Comparison of ENCODE assay signal across 19 cellular contexts in the genomic region with DNA sequence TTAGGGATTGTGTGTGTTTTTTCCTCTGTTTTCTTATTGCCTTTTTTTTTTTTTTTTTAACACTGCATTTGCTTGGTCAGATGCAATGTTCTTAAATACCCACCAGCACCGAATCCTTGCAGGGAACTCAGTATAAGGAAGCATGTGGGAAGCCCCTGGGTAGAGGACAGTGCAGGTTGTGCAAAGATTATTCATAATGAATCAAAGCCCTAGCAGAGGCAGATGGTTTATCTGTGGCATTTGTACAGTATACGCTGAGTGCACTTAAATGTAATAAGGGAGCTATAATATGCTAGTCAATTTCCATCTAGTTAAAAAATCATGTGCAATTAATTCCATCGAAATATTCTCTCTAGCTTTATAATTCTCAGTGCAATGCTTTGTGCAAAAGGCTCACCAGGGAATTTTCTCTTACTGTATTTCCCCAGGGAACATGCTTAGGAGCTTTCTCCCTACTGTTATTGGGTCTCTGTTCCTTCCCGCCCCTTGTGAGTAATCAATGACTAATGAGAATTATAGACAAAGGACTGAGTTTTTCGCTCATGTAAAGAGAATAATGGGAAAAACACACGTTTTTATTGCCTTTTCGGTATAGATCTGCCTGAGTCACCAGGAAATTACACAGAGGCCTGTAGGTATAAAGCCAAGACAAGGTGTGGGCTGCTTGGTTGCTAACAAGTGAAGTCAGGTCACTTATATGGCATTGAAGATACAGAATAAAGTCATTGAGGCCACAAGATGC.
DNase-seq lines count a peak whose midpoint lies in the region; ATAC-seq and TF ChIP-seq lines count a peak whose summit lies in the region.
"Had no signal": no experiment of that assay in that cellular context is flagged by ENCODE, and none has a peak within 500 bp of the region (broad histone marks: within the 10 kb centered on the region; RNA-seq: fewer than 3 reads in every experiment).

No MANE protein-coding gene starts in this region.

- RAD21 ChIA-PET in HCT116 (lab: Charles Lee; ENCODE audit: low non-redundant PET in 1 of 2, low total read pairs in 2 of 2, uncharacterized antibody in 2 of 2, unreplicated experiment in 2 of 2) = no interaction called here

- no peaks in the 10 kb centered on the region for H4K20me1 ChIP-seq in HCT116 (ENCODE audit: insufficient read depth)

- no TSS peak for BruUV-seq in A673 (replicated peaks; lab: Mats Ljungman, UMichigan)
- BruUV-seq in HCT116 (replicated peaks; lab: Mats Ljungman, UMichigan) = no TSS peak

- no peak overlapping the region for H2AFZ ChIP-seq in HCT116 (ENCODE audit: low read depth, low read length, poor library complexity, severe bottlenecking)

- 77 to 82% methylated on average over 7 of the region's 7 CpGs for WGBS in thyroid gland, 2 donors

- peak; percentile 89 for ATAC-seq in HCT116
- ATAC-seq: activated T-cell treated with anti-CD3 and anti-CD28 coated beads, Interleukin-2, amount 50 U/mL, for 4 hours; sciatic nerve had no signal

- intact Hi-C loops in A673 (cut with micrococcal nuclease; ENCODE audit: unreplicated experiment) = no loop called here
- intact Hi-C loops in HCT116 (cut with micrococcal nuclease) = no loop called here
- intact Hi-C loops in thyroid gland (cut with DNase I) = no loop called here

- CTCF ChIA-PET in A673 (lab: Charles Lee) = no interaction called here
- CTCF ChIA-PET in HCT116 (lab: Charles Lee) = interaction anchor here (1.5 kb wide), 1 partner anchor 56 kb away, joined by 8 read pairs; no protein-coding TSS in a partner anchor

- TF ChIP-seq POLR2A in HCT116 (IDR thresholded peaks at IDR 0.05; ENCODE audit: borderline replicate concordance, extremely low read depth, insufficient read depth, insufficient read length) (no peak), thyroid gland (IDR thresholded peaks at IDR 0.05) (no peak)

- H3K9ac ChIP-seq in HCT116 (ENCODE audit: low read length) = peak overlapping the region; percentile 59

- H3K4me1 ChIP-seq in A673 (ENCODE audit: insufficient read depth, low read length, poor library complexity, severe bottlenecking) = no peaks in the 10 kb centered on the region
- H3K4me1 ChIP-seq in HCT116 (ENCODE audit: control insufficient read depth in 1 of 2, insufficient read depth in 2 of 2, low read length in 2 of 2) = peaks cover 31 to 57% of the 10 kb centered on the region in 2 experiments
- H3K4me1 ChIP-seq in thyroid gland = no peaks in the 10 kb centered on the region
- H3K4me1 ChIP-seq: HAP-1, tibial nerve had no signal

- no peaks in the 10 kb centered on the region for H3K9me3 ChIP-seq in A673 (ENCODE audit: low read depth, low read length, poor library complexity, severe bottlenecking)
- peaks cover 0 to 11% of the 10 kb centered on the region in 2 experiments; a peak in 1 of 4 replicates for H3K9me3 ChIP-seq in HCT116 (ENCODE audit: control insufficient read depth in 1 of 2, insufficient read depth in 1 of 2, low read depth in 1 of 2, low read length in 2 of 2)
- no peaks in the 10 kb centered on the region for H3K9me3 ChIP-seq in thyroid gland
- H3K9me3 ChIP-seq: HAP-1, tibial nerve had no signal

- DNase-seq in A673 (ENCODE audit: low spot score) = peak; percentile 35
- DNase-seq in HCT116 (ENCODE audit: low read depth, low spot score) = peak; percentile 94
- peak; percentile 76 for DNase-seq in RPMI7951 (ENCODE audit: low read depth)
- DNase-seq in fibroblast of the aortic adventitia (ENCODE audit: low read depth) = peak; percentile 73
- DNase-seq in nucleus accumbens (lab: John Stamatoyannopoulos, UW) = no peak
- DNase-seq in stimulated activated CD4-positive, alpha-beta T cell treated with anti-CD3 and anti-CD28 coated beads, Interleukin-1b, Interleukin-23, amount 100 ng/mL, for 48 hours = no peak
- DNase-seq in NCI-H748 (lab: John Stamatoyannopoulos, UW; ENCODE audit: unreplicated experiment) = no peak
- DNase-seq in thyroid gland = no peak
- DNase-seq: activated CD4-positive, alpha-beta T cell treated with anti-CD3 and anti-CD28 coated beads, Interleukin-2, amount 50 U/mL, for 48 hours; activated T-cell treated with anti-CD3 and anti-CD28 coated beads, Interleukin-2, amount 50 U/mL, for 4 hours; GF-D8; glutamatergic neuron; islet precursor cell; NCI-H1092 treated with DMSO at 0.1 percent for 48 hours; NCI-H345; stimulated activated CD4-positive, alpha-beta T cell treated with anti-CD3 and anti-CD28 coated beads, Interleukin-4, amount 100 ng/mL, for 4 hours had no signal

- H3K4me2 ChIP-seq in HCT116 (ENCODE audit: low read length) = peak overlapping the region; percentile 82

- H3K4me3 ChIP-seq in A673 (ENCODE audit: low read depth, low read length, poor library complexity, severe bottlenecking) (no peak overlapping the region), HCT116 (replicated peaks in 1 of 2; ENCODE audit: low read depth in 1 of 2, low read length in 2 of 2) (peak overlapping the region in 1 of 2 experiments; percentile 32; a peak in 2 of 4 replicates), fibroblast of the aortic adventitia (ENCODE audit: low read depth, low read length) (no peak overlapping the region), thyroid gland (replicated peaks in 1 of 3) (no peak overlapping the region)
- H3K4me3 ChIP-seq: HAP-1, tibial nerve had no signal

- H3K36me3 ChIP-seq in A673 (ENCODE audit: insufficient read depth, low read length, poor library complexity, severe bottlenecking) = no peaks in the 10 kb centered on the region
- H3K36me3 ChIP-seq in HCT116 (ENCODE audit: control insufficient read depth in 1 of 2, insufficient read depth in 2 of 2, low read length in 2 of 2) = 0 out of 4 replicates have a peak, but pooled peaks cover 0 to 4% of the 10 kb centered on the region in 2 experiments
- H3K36me3 ChIP-seq in thyroid gland = no peaks in the 10 kb centered on the region
- H3K36me3 ChIP-seq: HAP-1, tibial nerve had no signal

- POLR2A ChIA-PET in A673 (lab: Charles Lee; ENCODE audit: low non-redundant PET) (no interaction called here), HCT116 (lab: Charles Lee) (no interaction called here)

- TF ChIP-seq CTCF in A673 (conservative IDR thresholded peaks at IDR 0.05; ENCODE audit: low read depth, low read length) (no peak), HCT116 (IDR thresholded peaks at IDR 0.05 in 2 of 3, conservative IDR thresholded peaks at IDR 0.05 in 1 of 3; ENCODE audit: borderline replicate concordance in 1 of 3, insufficient read depth in 1 of 3, low read depth in 2 of 3, low read length in 2 of 3) (no peak), fibroblast of the aortic adventitia (IDR thresholded peaks at IDR 0.05; ENCODE audit: insufficient read depth, low read length) (no peak), thyroid gland (IDR thresholded peaks at IDR 0.05) (no peak)

- H3K9me2 ChIP-seq in HCT116 (ENCODE audit: insufficient read depth) = no peaks in the 10 kb centered on the region

- no peaks in the 10 kb centered on the region for H3K27me3 ChIP-seq in A673 (replicated peaks; ENCODE audit: insufficient read depth, low read depth, low read length, poor library complexity)
- no peaks in the 10 kb centered on the region for H3K27me3 ChIP-seq in HCT116 (ENCODE audit: insufficient read depth, low read length)
- H3K27me3 ChIP-seq in thyroid gland = no peaks in the 10 kb centered on the region
- H3K27me3 ChIP-seq: tibial nerve had no signal

- TF ChIP-seq RAD21 in HCT116 (IDR thresholded peaks at IDR 0.05; ENCODE audit: low read depth) = peak; percentile 18; the same call in 1 of the 2 replicates

- 0 out of 2 replicates have a peak, but pooled peaks cover 5% of the 10 kb centered on the region for H3K79me2 ChIP-seq in HCT116 (ENCODE audit: insufficient read depth, low read length)

- no peak overlapping the region for H3K27ac ChIP-seq in A673 (ENCODE audit: low read depth, low read length, poor library complexity, severe bottlenecking)
- H3K27ac ChIP-seq in HCT116 (ENCODE audit: low read depth, low read length) = peak overlapping the region; percentile 60
- H3K27ac ChIP-seq in thyroid gland = no peak overlapping the region
- H3K27ac ChIP-seq: tibial nerve had no signal

TF ChIP-seq in HCT116, 20 proteins besides CTCF, POLR2A, EP300 and RAD21 (continues in another document):
- TF ChIP-seq ZNF274 (IDR thresholded peaks at IDR 0.05; ENCODE audit: low read depth, low read length) = no peak
- TF ChIP-seq, protein P1, sequence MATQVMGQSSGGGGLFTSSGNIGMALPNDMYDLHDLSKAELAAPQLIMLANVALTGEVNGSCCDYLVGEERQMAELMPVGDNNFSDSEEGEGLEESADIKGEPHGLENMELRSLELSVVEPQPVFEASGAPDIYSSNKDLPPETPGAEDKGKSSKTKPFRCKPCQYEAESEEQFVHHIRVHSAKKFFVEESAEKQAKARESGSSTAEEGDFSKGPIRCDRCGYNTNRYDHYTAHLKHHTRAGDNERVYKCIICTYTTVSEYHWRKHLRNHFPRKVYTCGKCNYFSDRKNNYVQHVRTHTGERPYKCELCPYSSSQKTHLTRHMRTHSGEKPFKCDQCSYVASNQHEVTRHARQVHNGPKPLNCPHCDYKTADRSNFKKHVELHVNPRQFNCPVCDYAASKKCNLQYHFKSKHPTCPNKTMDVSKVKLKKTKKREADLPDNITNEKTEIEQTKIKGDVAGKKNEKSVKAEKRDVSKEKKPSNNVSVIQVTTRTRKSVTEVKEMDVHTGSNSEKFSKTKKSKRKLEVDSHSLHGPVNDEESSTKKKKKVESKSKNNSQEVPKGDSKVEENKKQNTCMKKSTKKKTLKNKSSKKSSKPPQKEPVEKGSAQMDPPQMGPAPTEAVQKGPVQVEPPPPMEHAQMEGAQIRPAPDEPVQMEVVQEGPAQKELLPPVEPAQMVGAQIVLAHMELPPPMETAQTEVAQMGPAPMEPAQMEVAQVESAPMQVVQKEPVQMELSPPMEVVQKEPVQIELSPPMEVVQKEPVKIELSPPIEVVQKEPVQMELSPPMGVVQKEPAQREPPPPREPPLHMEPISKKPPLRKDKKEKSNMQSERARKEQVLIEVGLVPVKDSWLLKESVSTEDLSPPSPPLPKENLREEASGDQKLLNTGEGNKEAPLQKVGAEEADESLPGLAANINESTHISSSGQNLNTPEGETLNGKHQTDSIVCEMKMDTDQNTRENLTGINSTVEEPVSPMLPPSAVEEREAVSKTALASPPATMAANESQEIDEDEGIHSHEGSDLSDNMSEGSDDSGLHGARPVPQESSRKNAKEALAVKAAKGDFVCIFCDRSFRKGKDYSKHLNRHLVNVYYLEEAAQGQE (IDR thresholded peaks at IDR 0.05; ENCODE audit: low read depth) = no peak
- peak; percentile 63 for TF ChIP-seq TCF7L2 (IDR thresholded peaks at IDR 0.05; ENCODE audit: borderline replicate concordance, extremely low read depth, insufficient read depth, insufficient read length)
- no peak for TF ChIP-seq EZH2phosphoT487 (IDR thresholded peaks at IDR 0.05; ENCODE audit: borderline replicate concordance)
- peak; percentile 86 for TF ChIP-seq CBX3 (IDR thresholded peaks at IDR 0.05; ENCODE audit: low read depth)
- TF ChIP-seq ZFX (IDR thresholded peaks at IDR 0.05) = no peak
- peak; percentile 73; the same call in 1 of the 2 replicates for TF ChIP-seq SIN3A (IDR thresholded peaks at IDR 0.05; ENCODE audit: low read depth)
- TF ChIP-seq, protein P2, sequence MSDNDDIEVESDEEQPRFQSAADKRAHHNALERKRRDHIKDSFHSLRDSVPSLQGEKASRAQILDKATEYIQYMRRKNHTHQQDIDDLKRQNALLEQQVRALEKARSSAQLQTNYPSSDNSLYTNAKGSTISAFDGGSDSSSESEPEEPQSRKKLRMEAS (IDR thresholded peaks at IDR 0.05) = peak; percentile 61

Comparison
In these comparisons a context has a peak if more than half of its experiments do, and no peak if none do; other contexts are left out.
1. DNase-seq: peak in A673 (single experiment), HCT116 (single experiment), RPMI7951 (single experiment) and fibroblast of the aortic adventitia (single experiment); none in nucleus accumbens (0 of 56), stimulated activated CD4-positive, alpha-beta T cell treated with anti-CD3 and anti-CD28 coated beads, Interleukin-1b, Interleukin-23, amount 100 ng/mL, for 48 hours (single experiment), NCI-H748 (single experiment) and thyroid gland (0 of 2).